In the genomic region with DNA sequence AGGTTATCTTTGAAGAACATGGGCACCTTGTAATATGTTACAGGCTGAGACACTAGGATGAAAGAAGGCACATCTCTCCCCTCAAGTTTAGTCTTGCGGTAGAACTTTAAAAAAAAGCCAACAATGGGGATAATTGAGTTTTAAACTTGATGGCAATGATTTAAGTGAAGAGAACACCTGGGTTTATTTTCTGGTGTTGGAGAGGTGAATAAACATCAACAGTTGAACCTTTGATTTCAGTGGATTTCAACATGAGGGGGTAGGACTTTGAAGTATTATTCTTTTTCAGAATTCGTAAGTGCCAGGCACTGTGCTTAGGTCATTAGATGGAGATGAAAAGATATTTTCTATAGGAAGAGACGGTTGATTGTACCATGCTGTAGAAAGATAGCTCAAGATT, we compare ENCODE assay signal across 21 cellular contexts. TPM values are rescaled to one million over a fixed set of nuclear protein-coding genes. Genes with fewer than 3 reads are reported as not detected.
DNase-seq lines count a peak whose midpoint lies in the region; ATAC-seq, FAIRE-seq and TF ChIP-seq lines count a peak whose summit lies in the region.
"Had no signal": no experiment of that assay in that cellular context is flagged by ENCODE, and none has a peak within 500 bp of the region (broad histone marks: within the 10 kb centered on the region; RNA-seq: fewer than 3 reads in every experiment).

No MANE protein-coding gene starts in this region.

- FAIRE-seq in K562 (lab: Jason Lieb, UNC) (no peak), small intestine (lab: Jason Lieb, UNC) (no peak)
- FAIRE-seq: A204.1, G401.6, GM12892, keratinocyte, RCC 7860 had no signal

- H3K4me2 ChIP-seq in PC-9: no peak overlapping the region
- no peak overlapping the region for H3K4me2 ChIP-seq in K562 (ENCODE audit: insufficient read depth, low read length)

- ATAC-seq in K562: no peak

- H3K27me3 ChIP-seq in PC-9 (ENCODE audit: insufficient read depth, low read depth) (no peaks in the 10 kb centered on the region), K562 (ENCODE audit: control insufficient read depth in 2 of 2, insufficient read depth in 2 of 2, low read length in 2 of 2) (no peaks in the 10 kb centered on the region), small intestine (ENCODE audit: control insufficient read depth in 2 of 2, insufficient read depth in 2 of 2, low read length in 2 of 2) (no peaks in the 10 kb centered on the region), MG63 (no peaks in the 10 kb centered on the region)
- H3K27me3 ChIP-seq: colonic mucosa, sigmoid colon had no signal

- H3K4me1 ChIP-seq in PC-9 (replicated peaks; ENCODE audit: insufficient read depth): peaks cover 78% of the 10 kb centered on the region
- H3K4me1 ChIP-seq in K562 (replicated peaks in 1 of 2; ENCODE audit: control insufficient read depth in 2 of 2, insufficient read depth in 2 of 2, low read length in 2 of 2): peaks cover 3 to 15% of the 10 kb centered on the region in 2 experiments; a peak in 3 of 5 replicates
- H3K4me1 ChIP-seq in small intestine (ENCODE audit: control insufficient read depth in 2 of 2, insufficient read depth in 1 of 2, low read depth in 1 of 2, low read length in 1 of 2): peaks cover 13 to 33% of the 10 kb centered on the region in 2 donors

- no peak for DNase-seq in T-helper 2 cell treated with Interferon-gamma antibody and Interleukin-4, amounts not matched to agents 5 μg/mL and 100 μg/mL, for 36 hours (ENCODE audit: low spot score)
- DNase-seq in T-helper 2 cell (no peak), PC-9 (no peak), K562 (ENCODE audit: extremely low read depth in 1 of 4, low spot score in 3 of 4) (no peak), osteocyte (ENCODE audit: extremely low spot score, unreplicated experiment) (no peak), small intestine (no peak), MG63 (no peak)
- no peak for DNase-seq in stimulated activated CD4-positive, alpha-beta T cell treated with anti-CD3 and anti-CD28 coated beads, Interleukin-2, amount 100 ng/mL, for 24 hours
- DNase-seq: aorta; colonic mucosa; mesenchymal stem cell; NCI-H187; NCI-H510A; sigmoid colon; stimulated activated CD4-positive, alpha-beta T cell treated with anti-CD3 and anti-CD28 coated beads, Interleukin-4, amount 100 ng/mL, for 4 hours; trophoblast cell had no signal

- H3F3A ChIP-seq in PC-9 (ENCODE audit: insufficient read depth, low read depth): peaks cover 77% of the 10 kb centered on the region

- H3K27ac ChIP-seq in PC-9: peak overlapping the region; percentile 89
- H3K27ac ChIP-seq in K562 (ENCODE audit: extremely low read depth, low read depth, low read length): no peak overlapping the region
- H3K27ac ChIP-seq in small intestine (ENCODE audit: low read depth in 1 of 2, low read length in 1 of 2): no peak overlapping the region
- H3K27ac ChIP-seq: colonic mucosa, sigmoid colon had no signal

- H3K4me3 Mint-ChIP-seq in T-helper 2 cell treated with Interferon-gamma antibody and Interleukin-4, amounts not matched to agents 5 μg/mL and 100 μg/mL, for 36 hours: no peak overlapping the region
- H3K4me3 Mint-ChIP-seq in osteocyte (ENCODE audit: unreplicated experiment): no peak overlapping the region

- H4K20me1 ChIP-seq in PC-9 (ENCODE audit: insufficient read depth) (peaks cover 44% of the 10 kb centered on the region), K562 (replicated peaks; ENCODE audit: control insufficient read depth, insufficient read depth, low read length) (peaks cover 57% of the 10 kb centered on the region)

- H3K9ac ChIP-seq in K562 (ENCODE audit: insufficient read depth in 1 of 2, low read depth in 2 of 2, low read length in 2 of 2): no peak overlapping the region

- WGBS in K562 (ENCODE audit: insufficient coverage, low coverage, missing lambda C conversion rate): 86% methylated on average over 3 of the region's 3 CpGs
- WGBS in small intestine, 3 donors: 77 to 87% (median 86%) methylated on average over 3 of the region's 3 CpGs

- H3K4me3 ChIP-seq in PC-9 (no peak overlapping the region), K562 (no peak overlapping the region), small intestine (ENCODE audit: low read depth in 1 of 2, low read length in 2 of 2) (no peak overlapping the region), MG63 (no peak overlapping the region)
- H3K4me3 ChIP-seq: colonic mucosa, sigmoid colon had no signal

- H3K27ac Mint-ChIP-seq in T-helper 2 cell treated with Interferon-gamma antibody and Interleukin-4, amounts not matched to agents 5 μg/mL and 100 μg/mL, for 36 hours: peak overlapping the region; percentile 33
- H3K27ac Mint-ChIP-seq in osteocyte (ENCODE audit: unreplicated experiment): peak overlapping the region; percentile 35

- H3K79me2 ChIP-seq in PC-9 (ENCODE audit: low read depth) (peaks cover 98% of the 10 kb centered on the region), K562 (ENCODE audit: control insufficient read depth, insufficient read depth, low read length) (peaks cover 92% of the 10 kb centered on the region)

- peaks cover 53% of the 10 kb centered on the region for H3K4me1 Mint-ChIP-seq in T-helper 2 cell treated with Interferon-gamma antibody and Interleukin-4, amounts not matched to agents 5 μg/mL and 100 μg/mL, for 36 hours (ENCODE audit: low read depth)
- H3K4me1 Mint-ChIP-seq in osteocyte (ENCODE audit: unreplicated experiment): peaks cover 76% of the 10 kb centered on the region

- CTCF ChIA-PET in PC-9 (lab: Charles Lee) (interaction anchor here (0.8 kb wide), 1 partner anchor 38 kb away, joined by 3 read pairs; no protein-coding TSS in a partner anchor), K562 (lab: Yijun Ruan, JAX; ENCODE audit: low intra/inter-chr PET ratio) (no interaction called here)

- no peak for TF ChIP-seq RAD21 in K562 (CRISPR knock-in tag; conservative IDR thresholded peaks at IDR 0.05 in 1 of 2, IDR thresholded peaks at IDR 0.05 in 1 of 2)

- H3K9me1 ChIP-seq in K562 (ENCODE audit: control insufficient read depth, insufficient read depth, low read length): peaks cover 12% of the 10 kb centered on the region

- POLR2A ChIA-PET in PC-9 (lab: Charles Lee; ENCODE audit: unreplicated experiment) (no interaction called here), K562 (lab: Yijun Ruan, JAX) (interaction anchor here (0.6 to 1.3 kb wide), 8 partner anchors 8 to 105 kb away, joined by 3 to 6 read pairs (median 3); no protein-coding TSS in a partner anchor)

- no TSS peak for BruUV-seq in PC-9 (replicated peaks; lab: Mats Ljungman, UMichigan)
- no TSS peak for BruUV-seq in K562 (replicated peaks; lab: Mats Ljungman, UMichigan)

- peaks cover 65% of the 10 kb centered on the region for H3K36me3 Mint-ChIP-seq in T-helper 2 cell treated with Interferon-gamma antibody and Interleukin-4, amounts not matched to agents 5 μg/mL and 100 μg/mL, for 36 hours (ENCODE audit: low read depth)
- peaks cover 39% of the 10 kb centered on the region for H3K36me3 Mint-ChIP-seq in osteocyte (ENCODE audit: unreplicated experiment)

- H3K9me2 ChIP-seq in PC-9 (ENCODE audit: insufficient read depth): no peaks in the 10 kb centered on the region

- in situ Hi-C loops in K562 (cut with MboI): no loop called here

- TF ChIP-seq EP300 in K562 (IDR thresholded peaks at IDR 0.05; ENCODE audit: low read length): no peak

- TF ChIP-seq CTCF in PC-9 (conservative IDR thresholded peaks at IDR 0.05) (no peak), K562 (IDR thresholded peaks at IDR 0.05 in 2 of 3, conservative IDR thresholded peaks at IDR 0.05 in 1 of 3; ENCODE audit: insufficient read depth in 2 of 3, low read depth in 1 of 3, low read length in 3 of 3) (no peak), osteocyte (IDR thresholded peaks at IDR 0.05) (no peak)

- no peaks in the 10 kb centered on the region for H3K27me3 Mint-ChIP-seq in T-helper 2 cell treated with Interferon-gamma antibody and Interleukin-4, amounts not matched to agents 5 μg/mL and 100 μg/mL, for 36 hours (ENCODE audit: low read depth)
- no peaks in the 10 kb centered on the region for H3K27me3 Mint-ChIP-seq in osteocyte (ENCODE audit: unreplicated experiment)

- 0 out of 2 replicates have a peak, but pooled peaks have one; percentile 14 for TF ChIP-seq POLR2A in K562 (conservative IDR thresholded peaks at IDR 0.05)

- intact Hi-C loops in PC-9 (cut with micrococcal nuclease; ENCODE audit: unreplicated experiment): loop anchor here (5.0 kb wide), 1 partner anchor 156 kb away; no protein-coding TSS in a partner anchor
- intact Hi-C loops in K562 (cut with micrococcal nuclease): no loop called here

- H3K36me3 ChIP-seq in PC-9 (ENCODE audit: low read depth) (peaks cover 48% of the 10 kb centered on the region), K562 (ENCODE audit: control insufficient read depth, insufficient read depth, low read length) (peaks cover 99% of the 10 kb centered on the region), small intestine (ENCODE audit: control insufficient read depth in 2 of 2, insufficient read depth in 2 of 2, low read length in 2 of 2) (peaks cover 8 to 17% of the 10 kb centered on the region in 2 donors), MG63 (peaks cover 98% of the 10 kb centered on the region)

- H3K9me3 ChIP-seq in PC-9 (ENCODE audit: insufficient read depth, low read depth) (no peaks in the 10 kb centered on the region), K562 (replicated peaks; ENCODE audit: control insufficient read depth, insufficient read depth, low read depth, low read length) (no peaks in the 10 kb centered on the region), small intestine (ENCODE audit: control insufficient read depth, low read depth) (no peaks in the 10 kb centered on the region), MG63 (no peaks in the 10 kb centered on the region)
- H3K9me3 ChIP-seq: colonic mucosa, sigmoid colon had no signal

- no peaks in the 10 kb centered on the region for H3K9me3 Mint-ChIP-seq in T-helper 2 cell treated with Interferon-gamma antibody and Interleukin-4, amounts not matched to agents 5 μg/mL and 100 μg/mL, for 36 hours
- H3K9me3 Mint-ChIP-seq in osteocyte (ENCODE audit: unreplicated experiment): no peaks in the 10 kb centered on the region

- H2AFZ ChIP-seq in PC-9: no peak overlapping the region
- no peak overlapping the region for H2AFZ ChIP-seq in K562 (ENCODE audit: low read depth, low read length)

RNA-seq across cellular contexts. Expression of a gene that starts 22.3 kb away (rescaled TPM):
- total RNA-seq in PC-9 (2021): 61.1 and 82.8 TPM in 2 replicates
- total RNA-seq in K562 (2011; cell fraction: chromatin; rRNA removed; ENCODE audit: low replicate concordance): 41.9 and 121 TPM in 2 replicates
- total RNA-seq in K562 (2011; cell fraction: nucleolus; rRNA removed): 24.8 and 28.7 TPM in 2 replicates
- total RNA-seq in K562 (2011; cell fraction: nucleoplasm; rRNA removed): 80.9 and 151 TPM in 2 replicates
- 40.9 and 43.4 TPM in 2 replicates for total RNA-seq in K562 (2014; rRNA removed)
- total RNA-seq in K562 (2014; rRNA removed; fragmentation: Illumina TruSeq; extraction: Trizol): 56.1 and 69.9 TPM in 2 replicates
- 38.3 and 40.2 TPM in 2 replicates for total RNA-seq in K562 (2015; rRNA removed; fragmentation: Illumina TruSeq; extraction: Trizol)
- 53.8 and 67.9 TPM in 2 replicates for total RNA-seq in K562 (2021)
- polyA plus RNA-seq in K562 (2011; rRNA removed): 28.2 and 36.5 TPM in 2 replicates
- polyA plus RNA-seq in K562 (2011; cell fraction: cytosol; rRNA removed): 9.7 and 16.7 TPM in 2 replicates
- polyA plus RNA-seq in K562 (2011; cell fraction: nucleus; rRNA removed): 23.1 and 24.2 TPM in 2 replicates
- polyA plus RNA-seq in K562 (2012): 17.2 and 18.7 TPM in 2 replicates
- 27.7 and 30.7 TPM in 2 replicates for polyA plus RNA-seq in K562 (2014; fragmentation: Illumina TruSeq; extraction: Trizol)
- polyA plus RNA-seq in K562 (2014; fragmentation: Nextera tagmentation; extraction: Ambion mirVana): 10 to 100 TPM; 10.8 to 17.4 TPM
- 25.3 and 30.4 TPM in 2 replicates for polyA plus RNA-seq in K562 (2014; rRNA removed)
- 73.0 and 82.3 TPM in 2 replicates for polyA minus RNA-seq in K562 (2011; rRNA and poly(A)+ RNA removed)
- polyA minus RNA-seq in K562 (2011; cell fraction: cytosol; rRNA and poly(A)+ RNA removed): 24.2 and 35.8 TPM in 2 replicates
- polyA minus RNA-seq in K562 (2011; cell fraction: nucleus; rRNA and poly(A)+ RNA removed): 17.8 and 27.5 TPM in 2 replicates
- 73.4 and 80.2 TPM in 2 replicates for total RNA-seq in osteocyte
- polyA plus RNA-seq in small intestine: 10 to 100 TPM; 11.6 to 18.1 (median 11.9) TPM
- 41.4 and 44.3 TPM in 2 replicates for total RNA-seq in MG63 (2014; rRNA removed; shearing (Covaris generic); ENCODE audit: low replicate concordance)
